Comparison of ENCODE assay signal across 22 cellular contexts in the genomic region with DNA sequence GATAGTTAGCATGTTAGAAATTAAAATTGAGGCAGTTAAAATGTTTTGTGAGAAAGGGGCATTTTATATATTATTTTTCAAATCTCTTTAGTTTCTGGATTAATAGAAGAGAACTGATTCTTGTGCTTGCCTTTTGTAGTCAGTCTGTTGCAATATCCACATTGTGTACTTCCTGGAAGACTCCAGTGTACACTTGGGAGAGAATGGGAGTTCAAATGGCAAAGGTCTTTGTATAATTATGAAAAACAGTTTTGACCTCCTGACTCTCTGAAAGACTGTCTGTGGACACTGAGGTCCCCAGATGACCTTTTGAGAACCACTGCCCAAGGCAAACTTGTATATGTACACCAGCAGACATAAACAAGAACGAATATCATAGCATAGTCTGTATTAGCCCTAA.
"Had no signal": no experiment of that assay in that cellular context is flagged by ENCODE, and none has a peak within 500 bp of the region (broad histone marks: within the 10 kb centered on the region; RNA-seq: fewer than 3 reads in every experiment).

No MANE protein-coding gene starts in this region.

- H3K27ac ChIP-seq: HL-60, RWPE1 had no signal

- DNase-seq: Karpas-422, KG1, MV-4-11, NCI-H1048, NCI-H1105, NCI-H1417, NCI-H146, NCI-H1694 treated with DMSO at 0.1 percent for 48 hours, NCI-H2029, NCI-H2081 treated with DMSO at 0.1 percent for 48 hours, NCI-H2171, NCI-H226, NCI-H446, NCI-H510A, NCI-H524 treated with DMSO at 0.1 percent for 48 hours, NCI-H69, NCI-H774, SHP77, T-helper 1 cell had no signal

- ATAC-seq: SK-N-SH treated with all-trans-retinoic acid at 6 μM for 48 hours had no signal
